10 cellular contexts compared by ENCODE assay signal in the genomic region with DNA sequence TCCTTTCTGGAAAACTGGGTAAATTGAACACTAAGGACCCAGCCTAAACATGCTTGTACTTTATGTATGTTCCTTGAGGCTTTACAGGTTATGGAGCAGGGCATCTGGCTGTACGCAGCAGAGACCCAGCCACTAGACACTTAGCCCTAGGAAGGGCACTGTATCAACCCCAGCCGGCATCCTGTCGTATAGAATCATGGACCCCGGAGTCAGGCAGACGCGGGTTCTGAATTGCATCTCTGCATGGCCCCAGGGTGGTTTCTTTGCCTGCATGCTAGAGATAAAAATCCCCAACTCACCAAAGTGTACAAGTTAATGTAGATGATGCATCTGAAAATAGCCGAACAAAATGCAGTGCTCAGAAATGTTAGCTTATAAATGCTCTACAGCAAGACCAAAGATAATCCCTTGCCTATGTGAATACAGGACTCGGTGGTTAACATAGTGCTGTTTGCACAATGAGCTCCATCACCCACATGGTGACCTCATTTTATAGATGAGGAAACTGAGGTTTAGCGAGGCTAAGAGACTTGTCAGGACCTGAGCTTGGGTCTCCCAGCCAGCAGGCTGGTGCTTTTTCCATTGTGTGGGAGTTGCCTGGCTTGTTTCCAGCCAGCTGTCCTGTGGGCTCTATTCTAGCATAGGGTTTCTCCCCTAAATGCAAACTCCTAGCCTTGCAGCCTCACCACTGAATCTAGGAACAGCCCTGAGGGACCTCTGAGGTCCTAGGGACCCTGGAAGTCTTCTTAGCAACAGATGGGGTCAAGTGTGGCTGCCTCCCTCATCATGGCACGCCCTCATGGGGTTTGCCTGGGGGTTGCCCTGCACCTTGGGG. TPM values are rescaled to one million over a fixed set of nuclear protein-coding genes. Genes with fewer than 3 reads are reported as not detected.
DNase-seq lines count a peak whose midpoint lies in the region; FAIRE-seq and TF ChIP-seq lines count a peak whose summit lies in the region.
"Had no signal": no experiment of that assay in that cellular context is flagged by ENCODE, and none has a peak within 500 bp of the region (broad histone marks: within the 10 kb centered on the region; RNA-seq: fewer than 3 reads in every experiment).

No MANE protein-coding gene starts in this region.

- H3K9me3 ChIP-seq in WERI-Rb-1 (ENCODE audit: severe bottlenecking), result no peaks in the 10 kb centered on the region
- H3K9me3 ChIP-seq: HAP-1 had no signal

- FAIRE-seq in bronchial epithelial cell (lab: Jason Lieb, UNC), result no peak

- intact Hi-C loops in cardiac septum (cut with DNase I), result no loop called here

- H3K27ac ChIP-seq in HL-60 (replicated peaks) (no peak overlapping the region), WERI-Rb-1 (no peak overlapping the region)

- no peak overlapping the region for H3K4me3 ChIP-seq in HL-60 (replicated peaks; ENCODE audit: insufficient read depth, low read length)
- H3K4me3 ChIP-seq in bronchial epithelial cell (ENCODE audit: low read depth, low read length), result no peak overlapping the region
- H3K4me3 ChIP-seq in WERI-Rb-1 (ENCODE audit: low read depth, low read length), result no peak overlapping the region
- H3K4me3 ChIP-seq: HAP-1 had no signal

- no peak for TF ChIP-seq CTCF in HL-60 (IDR thresholded peaks at IDR 0.05; ENCODE audit: insufficient read depth, low read length)
- TF ChIP-seq CTCF in bronchial epithelial cell (IDR thresholded peaks at IDR 0.05; ENCODE audit: insufficient read depth, low read length, severe bottlenecking), result no peak
- no peak for TF ChIP-seq CTCF in WERI-Rb-1 (IDR thresholded peaks at IDR 0.05; ENCODE audit: low read depth, low read length)

- peak; percentile 38 to 67 for DNase-seq in HL-60 (ENCODE audit: low read depth in 1 of 2, low spot score in 1 of 2)
- peak; percentile 34 for DNase-seq in T-helper 9 cell
- peak; percentile 96 for DNase-seq in bronchial epithelial cell (ENCODE audit: low read depth)
- peak; percentile 51 for DNase-seq in stimulated activated CD8-positive, alpha-beta memory T cell treated with anti-CD3 and anti-CD28 coated beads, Interleukin-15, amount 100 ng/mL, for 24 hours (ENCODE audit: low read depth)
- no peak for DNase-seq in cardiac septum (ENCODE audit: low spot score)
- DNase-seq in WERI-Rb-1, result no peak
- DNase-seq in DMS153 (lab: John Stamatoyannopoulos, UW), result no peak
- no peak for DNase-seq in globus pallidus (ENCODE audit: low spot score)
- DNase-seq: NCI-H1436 treated with DMSO at 0.1 percent for 48 hours had no signal

- H3K27me3 ChIP-seq in HL-60 (ENCODE audit: insufficient read depth, poor library complexity, severe bottlenecking) (no peaks in the 10 kb centered on the region), bronchial epithelial cell (ENCODE audit: control insufficient read depth, insufficient read depth, low read length) (no peaks in the 10 kb centered on the region), WERI-Rb-1 (ENCODE audit: insufficient read depth, low read depth, severe bottlenecking) (no peaks in the 10 kb centered on the region)

- H3K36me3 ChIP-seq in bronchial epithelial cell (ENCODE audit: control insufficient read depth, insufficient read depth, low read length), result no peaks in the 10 kb centered on the region
- H3K36me3 ChIP-seq in WERI-Rb-1, result no peaks in the 10 kb centered on the region
- H3K36me3 ChIP-seq: HAP-1 had no signal

RNA-seq across cellular contexts. Expression of gene CD6, which starts 7.3 kb away (rescaled TPM):
- total RNA-seq in bronchial epithelial cell (not detected in 2 replicates), cardiac septum (0.86 TPM)

RNA-seq across cellular contexts. Expression of gene SLC15A3, which starts 26.8 kb away (rescaled TPM):
- total RNA-seq in bronchial epithelial cell (0.38 and 1.3 TPM in 2 replicates), cardiac septum (11.6 TPM)

RNA-seq across cellular contexts. Expression of gene TMEM132A, which starts 54.5 kb away (rescaled TPM):
- 22.6 and 25.2 TPM in 2 replicates for total RNA-seq in bronchial epithelial cell
- total RNA-seq in cardiac septum, result 4.9 TPM

Comparison
In these comparisons a context has a peak if more than half of its experiments do, and no peak if none do; other contexts are left out.
1. DNase-seq: peak in HL-60 (2 of 2), T-helper 9 cell (single experiment), bronchial epithelial cell (single experiment) and stimulated activated CD8-positive, alpha-beta memory T cell treated with anti-CD3 and anti-CD28 coated beads, Interleukin-15, amount 100 ng/mL, for 24 hours (single experiment); none in cardiac septum (single experiment), WERI-Rb-1 (single experiment), DMS153 (single experiment) and globus pallidus (single experiment).